Comparison of ENCODE assay signal across 1 cellular context in genomic region chr2:176818653-176819052, GRCh38.
TF ChIP-seq lines count a peak whose summit lies in the region.

No MANE protein-coding gene starts in this region.

TF ChIP-seq in H1, 55 proteins besides CTCF, POLR2A, EP300 and RAD21 (continued from another document):
- no peak for TF ChIP-seq SUZ12 (IDR thresholded peaks at IDR 0.05; ENCODE audit: low read length)
- no peak for TF ChIP-seq TAF1 (IDR thresholded peaks at IDR 0.05; ENCODE audit: low read depth, low read length)
- TF ChIP-seq NRF1 (IDR thresholded peaks at IDR 0.05; ENCODE audit: low read depth, low read length): no peak
